In genomic region chr2:233821196-233821595, GRCh38 we compare ENCODE assay signal across 27 cellular contexts. TPM values are rescaled to one million over a fixed set of nuclear protein-coding genes. Genes with fewer than 3 reads are reported as not detected.
DNase-seq lines count a peak whose midpoint lies in the region; ATAC-seq and TF ChIP-seq lines count a peak whose summit lies in the region.
"Had no signal": no experiment of that assay in that cellular context is flagged by ENCODE, and none has a peak within 500 bp of the region (broad histone marks: within the 10 kb centered on the region; RNA-seq: fewer than 3 reads in every experiment).

No MANE protein-coding gene starts in this region.

- no peaks in the 10 kb centered on the region for H3K9me3 Mint-ChIP-seq in osteocyte (ENCODE audit: unreplicated experiment)

- ATAC-seq in GM19023 (IDR thresholded peaks at IDR 0.05; ENCODE audit: unreplicated experiment) = no peak
- ATAC-seq: HepG2, K562, PC-3, Right ventricle myocardium inferior had no signal

- peaks cover 16% of the 10 kb centered on the region for H3K4me1 Mint-ChIP-seq in osteocyte (ENCODE audit: unreplicated experiment)
- H3K4me1 Mint-ChIP-seq: CD4-positive, CD25-positive, alpha-beta regulatory T cell; H9 had no signal

- no peak overlapping the region for H3K27ac Mint-ChIP-seq in osteocyte (ENCODE audit: unreplicated experiment)
- H3K27ac Mint-ChIP-seq: CD4-positive, CD25-positive, alpha-beta regulatory T cell; H9 had no signal

- no peaks in the 10 kb centered on the region for H3K4me1 ChIP-seq in tibial artery

- H3K4me3 ChIP-seq in tibial artery = no peak overlapping the region
- H3K4me3 ChIP-seq: BLaER1, GM23248, K562, SJCRH30 had no signal

- H3K36me3 ChIP-seq in tibial artery = no peaks in the 10 kb centered on the region
- H3K36me3 ChIP-seq: BLaER1, SJCRH30 had no signal

- H3K27me3 Mint-ChIP-seq in osteocyte (ENCODE audit: unreplicated experiment) = peaks cover 8% of the 10 kb centered on the region

- no peak for TF ChIP-seq CTCF in osteocyte (IDR thresholded peaks at IDR 0.05)
- no peak for TF ChIP-seq CTCF in tibial artery (IDR thresholded peaks at IDR 0.05)

- no peaks in the 10 kb centered on the region for H3K36me3 Mint-ChIP-seq in osteocyte (ENCODE audit: unreplicated experiment)

- no peak overlapping the region for H3K27ac ChIP-seq in tibial artery
- H3K27ac ChIP-seq: BLaER1, GM23248, SJCRH30 had no signal

- DNase-seq in activated effector memory CD4-positive, alpha-beta T cell treated with anti-CD3 and anti-CD28 coated beads, Interleukin-2, amount 50 U/mL, for 16 hours = peak; percentile 17
- no peak for DNase-seq in activated effector memory CD4-positive, alpha-beta T cell treated with Interleukin-2 at 50 U/mL for 16 hours
- DNase-seq in ecto neural progenitor cell (ENCODE audit: low spot score) (peak; percentile 32), osteocyte (ENCODE audit: extremely low spot score, unreplicated experiment) (peak; percentile 63), tibial artery (peak; percentile 3 to 19), NCI-H1417 (lab: John Stamatoyannopoulos, UW) (no peak)
- DNase-seq: CD4-positive, CD25-positive, alpha-beta regulatory T cell; GM23248; Kasumi-1; NCI-H1092 treated with DMSO at 0.1 percent for 48 hours; NCI-H146; NCI-H1930; NCI-H2107; NCI-H446; NCI-H524 treated with DMSO at 0.1 percent for 48 hours; NCI-H774; PC-3; SJCRH30 had no signal

- H3K27me3 ChIP-seq in tibial artery = no peaks in the 10 kb centered on the region
- H3K27me3 ChIP-seq: BLaER1, SJCRH30 had no signal

- intact Hi-C loops in tibial artery (cut with DNase I; ENCODE audit: low total_unique reads) = no loop called here

- H3K4me3 Mint-ChIP-seq in osteocyte (ENCODE audit: unreplicated experiment) = no peak overlapping the region
- H3K4me3 Mint-ChIP-seq: CD4-positive, CD25-positive, alpha-beta regulatory T cell had no signal

- peaks cover 0 to 7% (median 0%) of the 10 kb centered on the region in 3 donors for H3K9me3 ChIP-seq in tibial artery
- H3K9me3 ChIP-seq: BLaER1, SJCRH30 had no signal

RNA-seq across cellular contexts. Expression of gene HJURP, which starts 33.1 kb away (rescaled TPM):
- 7.7 and 7.9 TPM in 2 replicates for total RNA-seq in osteocyte

RNA-seq across cellular contexts. Expression of gene MROH2A, which starts 43.1 kb away (rescaled TPM):
- total RNA-seq in osteocyte = not detected in 2 replicates
- total RNA-seq: A172; CD4-positive, CD25-positive, alpha-beta regulatory T cell; GM23248; H9; HT1080; K562; M059J; PC-3; Right ventricle myocardium inferior; SJCRH30 had no signal

Comparison
In these comparisons a context has a peak if more than half of its experiments do, and no peak if none do; other contexts are left out.
1. DNase-seq: peak in activated effector memory CD4-positive, alpha-beta T cell treated with anti-CD3 and anti-CD28 coated beads, Interleukin-2, amount 50 U/mL, for 16 hours (single experiment), ecto neural progenitor cell (single experiment), osteocyte (single experiment) and tibial artery (2 of 2); none in activated effector memory CD4-positive, alpha-beta T cell treated with Interleukin-2 at 50 U/mL for 16 hours (single experiment) and NCI-H1417 (0 of 3).